Comparison of ENCODE assay signal across 14 cellular contexts in genomic region chr15:81950841-81951414, GRCh38.
DNase-seq lines count a peak whose midpoint lies in the region; ATAC-seq and TF ChIP-seq lines count a peak whose summit lies in the region.
"Had no signal": no experiment of that assay in that cellular context is flagged by ENCODE, and none has a peak within 500 bp of the region (broad histone marks: within the 10 kb centered on the region; RNA-seq: fewer than 3 reads in every experiment).

No MANE protein-coding gene starts in this region.

- H3K79me2 ChIP-seq in osteoblast (ENCODE audit: insufficient read depth, low read length): no peaks in the 10 kb centered on the region

- H2AFZ ChIP-seq in osteoblast (ENCODE audit: low read length): peak overlapping the region; percentile 69

- no peaks in the 10 kb centered on the region for H3K27me3 ChIP-seq in osteoblast (ENCODE audit: insufficient read depth, low read length)
- no peaks in the 10 kb centered on the region for H3K27me3 ChIP-seq in foreskin keratinocyte
- H3K27me3 ChIP-seq: thyroid gland had no signal

- H3K4me1 ChIP-seq in osteoblast (ENCODE audit: insufficient read depth, low read length): peaks cover 33% of the 10 kb centered on the region
- no peaks in the 10 kb centered on the region for H3K4me1 ChIP-seq in foreskin keratinocyte
- H3K4me1 ChIP-seq: thyroid gland had no signal

- DNase-seq in NCI-H2081 (lab: John Stamatoyannopoulos, UW) (peak; percentile 10 to 50), NCI-H2081 treated with DMSO at 0.1 percent for 48 hours (lab: John Stamatoyannopoulos, UW) (no peak), NCI-H748 (lab: John Stamatoyannopoulos, UW; ENCODE audit: unreplicated experiment) (peak; percentile 91), choroid plexus epithelial cell (ENCODE audit: low read depth) (peak; percentile 60), osteoblast (ENCODE audit: insufficient read length, low spot score, missing footprints) (no peak), foreskin keratinocyte (no peak), NCI-H2107 treated with DMSO at 0.1 percent for 48 hours (lab: John Stamatoyannopoulos, UW; ENCODE audit: unreplicated experiment) (no peak)
- DNase-seq: 8988T; activated CD4-positive, CD25-positive, alpha-beta regulatory T cell treated with anti-CD3 and anti-CD28 coated beads, Interleukin-2, amount 50 U/mL, for 72 hours; activated naive CD8-positive, alpha-beta T cell treated with anti-CD3 and anti-CD28 coated beads, Interleukin-2, amount 50 U/mL, for 24 hours; cortex of kidney; NCI-H1092 treated with DMSO at 0.1 percent for 48 hours; thyroid gland had no signal

- H3K27ac ChIP-seq in osteoblast (ENCODE audit: low read depth, low read length) (peak overlapping the region; percentile 55), foreskin keratinocyte (no peak overlapping the region)
- H3K27ac ChIP-seq: thyroid gland had no signal

- ATAC-seq in foreskin keratinocyte (no peak), GM18868 (IDR thresholded peaks at IDR 0.05; ENCODE audit: unreplicated experiment) (no peak)
- ATAC-seq: activated naive CD8-positive, alpha-beta T cell treated with anti-CD3 and anti-CD28 coated beads, Interleukin-2, amount 50 U/mL, for 24 hours had no signal

- peak overlapping the region; percentile 58 for H3K4me2 ChIP-seq in osteoblast (ENCODE audit: insufficient read depth, low read length)

- no peaks in the 10 kb centered on the region for H4K20me1 ChIP-seq in osteoblast (ENCODE audit: insufficient read depth, low read length)

- H3K4me3 ChIP-seq in choroid plexus epithelial cell (ENCODE audit: low read depth, low read length) (no peak overlapping the region), osteoblast (ENCODE audit: insufficient read depth, low read length) (no peak overlapping the region)
- H3K4me3 ChIP-seq: thyroid gland had no signal

- no peaks in the 10 kb centered on the region for H3K36me3 ChIP-seq in osteoblast (ENCODE audit: insufficient read depth, low read length)
- H3K36me3 ChIP-seq: thyroid gland had no signal

- no peaks in the 10 kb centered on the region for H3K9me3 ChIP-seq in osteoblast (ENCODE audit: low read depth, low read length)
- H3K9me3 ChIP-seq: thyroid gland had no signal

- TF ChIP-seq CTCF in choroid plexus epithelial cell (conservative IDR thresholded peaks at IDR 0.05; ENCODE audit: low read depth, low read length): no peak
- TF ChIP-seq CTCF in osteoblast (IDR thresholded peaks at IDR 0.05; ENCODE audit: extremely low read depth, low read depth, low read length): no peak
- no peak for TF ChIP-seq CTCF in foreskin keratinocyte (conservative IDR thresholded peaks at IDR 0.05)

Comparison
In these comparisons a context has a peak if more than half of its experiments do, and no peak if none do; other contexts are left out.
1. DNase-seq: peak in NCI-H2081 (2 of 2), NCI-H748 (single experiment) and choroid plexus epithelial cell (single experiment); none in NCI-H2081 treated with DMSO at 0.1 percent for 48 hours (single experiment), osteoblast (single experiment), foreskin keratinocyte (0 of 2) and NCI-H2107 treated with DMSO at 0.1 percent for 48 hours (single experiment).